9 cellular contexts compared by ENCODE assay signal in the genomic region with DNA sequence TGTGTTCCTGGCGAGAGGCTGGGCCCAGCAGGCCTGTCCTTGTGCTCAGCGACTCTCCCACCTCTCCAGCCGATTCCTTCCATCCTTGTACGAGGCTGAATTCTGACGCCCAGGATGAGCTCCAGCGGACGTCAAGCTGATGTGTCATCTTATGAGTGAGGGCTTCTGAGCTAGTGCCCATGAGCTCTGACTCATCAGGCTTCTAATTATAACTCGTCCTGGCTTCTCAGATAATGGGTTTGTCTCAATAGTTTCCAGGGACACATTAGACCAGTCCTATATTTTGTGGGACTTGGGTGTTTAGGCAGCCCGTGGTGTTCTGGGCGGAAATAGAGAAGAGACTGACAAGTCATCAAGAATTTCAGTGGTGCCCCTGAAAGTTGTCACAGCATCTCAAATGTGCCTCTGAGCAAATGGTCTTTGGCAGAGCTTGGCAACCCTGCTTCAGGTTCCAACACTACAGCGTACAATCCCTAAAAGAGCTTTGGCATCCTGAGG.
DNase-seq lines count a peak whose midpoint lies in the region; ATAC-seq and TF ChIP-seq lines count a peak whose summit lies in the region.
"Had no signal": no experiment of that assay in that cellular context is flagged by ENCODE, and none has a peak within 500 bp of the region (broad histone marks: within the 10 kb centered on the region; RNA-seq: fewer than 3 reads in every experiment).

No MANE protein-coding gene starts in this region.

- no peak for TF ChIP-seq CTCF in uterus (IDR thresholded peaks at IDR 0.05)

- no peaks in the 10 kb centered on the region for H3K27me3 ChIP-seq in uterus

- ATAC-seq in GM18517 (IDR thresholded peaks at IDR 0.05; ENCODE audit: unreplicated experiment), result no peak

- no peaks in the 10 kb centered on the region for H3K4me1 ChIP-seq in uterus

- intact Hi-C loops in uterus (cut with DNase I; ENCODE audit: low total_unique reads), result no loop called here

- H3K4me3 ChIP-seq in uterus, result no peak overlapping the region

- no peaks in the 10 kb centered on the region for H3K36me3 ChIP-seq in uterus

- no peaks in the 10 kb centered on the region for H3K9me3 ChIP-seq in uterus

- DNase-seq in COLO829 (ENCODE audit: low spot score), result peak; percentile 94
- DNase-seq in NCI-H2227 treated with DMSO at 0.1 percent for 48 hours (lab: John Stamatoyannopoulos, UW), result peak; percentile 14
- peak; percentile 13 for DNase-seq in activated T-helper 9 cell treated with anti-CD3 and anti-CD28 coated beads, Interleukin-2, amount 50 U/mL, for 16 hours (ENCODE audit: low read depth)
- DNase-seq in hepatic stellate cell (ENCODE audit: low spot score), result peak; percentile 59
- DNase-seq in uterus, result peak; percentile 72 to 86
- no peak for DNase-seq in D341Med (ENCODE audit: low spot score)
- DNase-seq in DMS153 (lab: John Stamatoyannopoulos, UW), result no peak

- no peak for TF ChIP-seq POLR2A in uterus (IDR thresholded peaks at IDR 0.05)

- H3K27ac ChIP-seq in uterus, result peak overlapping the region; percentile 56 to 67
- H3K27ac ChIP-seq: HL-60 had no signal

Comparison
In these comparisons a context has a peak if more than half of its experiments do, and no peak if none do; other contexts are left out.
1. DNase-seq: peak in COLO829 (single experiment), NCI-H2227 treated with DMSO at 0.1 percent for 48 hours (single experiment), activated T-helper 9 cell treated with anti-CD3 and anti-CD28 coated beads, Interleukin-2, amount 50 U/mL, for 16 hours (single experiment), hepatic stellate cell (single experiment) and uterus (2 of 2); none in D341Med (single experiment) and DMS153 (single experiment).